In the genomic region with DNA sequence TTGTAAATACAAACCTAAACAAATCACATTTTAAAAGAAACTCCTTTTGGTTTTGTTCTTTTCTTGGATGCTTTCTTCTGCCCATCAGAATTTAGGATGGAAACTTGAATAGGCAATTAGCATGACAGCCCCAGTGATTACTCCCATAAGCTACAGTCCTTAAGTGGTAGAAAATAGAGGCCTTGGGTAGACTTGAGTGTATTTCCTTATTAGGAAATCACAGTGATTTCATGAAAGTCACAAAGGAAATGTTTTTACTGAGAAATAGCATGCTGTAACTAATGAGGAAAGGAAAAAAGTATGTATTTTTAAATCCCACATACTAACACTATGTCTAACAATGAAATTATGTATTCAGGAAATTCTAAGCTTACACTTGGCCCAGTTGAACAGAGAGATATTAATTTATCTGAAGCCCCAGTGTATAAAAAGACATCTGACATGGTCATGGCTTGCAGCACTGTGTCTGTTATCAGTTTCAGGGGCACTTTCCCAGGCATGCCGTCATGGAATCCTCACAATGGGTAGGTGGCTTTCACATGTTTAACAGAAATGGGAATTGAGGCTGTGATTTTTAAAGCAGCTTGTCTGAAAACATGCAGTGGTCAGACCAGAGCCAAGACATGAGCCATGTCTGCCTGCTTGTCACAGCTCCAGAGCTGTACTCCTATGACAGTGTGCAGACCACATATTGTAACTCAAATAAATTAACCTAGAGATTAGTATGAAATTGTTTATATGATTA, we compare ENCODE assay signal across 21 cellular contexts.
DNase-seq lines count a peak whose midpoint lies in the region; ATAC-seq and TF ChIP-seq lines count a peak whose summit lies in the region.
"Had no signal": no experiment of that assay in that cellular context is flagged by ENCODE, and none has a peak within 500 bp of the region (broad histone marks: within the 10 kb centered on the region; RNA-seq: fewer than 3 reads in every experiment).

No MANE protein-coding gene starts in this region.

- H3K4me1 Mint-ChIP-seq in stimulated activated effector memory CD8-positive, alpha-beta T cell treated with anti-CD3 and anti-CD28 coated beads, Interleukin-12 subunit alpha, Interleukin-12 subunit beta, amount 100 ng/mL, for 72 hours: peaks cover 4% of the 10 kb centered on the region
- H3K4me1 Mint-ChIP-seq: neural progenitor cell; stimulated activated memory B cell treated with anti-CD40 and anti-IgM and Interleukin-4, amounts not matched to agents 10 μg/mL and 1 μg/mL and 100 μg/mL, for 72 hours had no signal

- no peaks in the 10 kb centered on the region for H3K36me3 ChIP-seq in hepatocyte (replicated peaks; ENCODE audit: insufficient read depth, low read depth)
- H3K36me3 ChIP-seq: esophagus muscularis mucosa, neural progenitor cell, vagina had no signal

- no peak overlapping the region for H3K4me3 Mint-ChIP-seq in stimulated activated effector memory CD8-positive, alpha-beta T cell treated with anti-CD3 and anti-CD28 coated beads, Interleukin-12 subunit alpha, Interleukin-12 subunit beta, amount 100 ng/mL, for 72 hours
- H3K4me3 Mint-ChIP-seq: activated CD4-positive, alpha-beta T cell treated with anti-CD3 and anti-CD28 coated beads, Interleukin-2, amount 10 ng/mL, durations not matched to agents 7 days and 5 days; activated naive CD8-positive, alpha-beta T cell; dendritic cell treated with granulocyte-macrophage colony-stimulating factor and Interleukin-4, amounts not matched to agents 40 ng/mL and 50 ng/mL, for 4 days; neural progenitor cell; stimulated activated memory B cell treated with anti-CD40 and anti-IgM and Interleukin-4, amounts not matched to agents 10 μg/mL and 1 μg/mL and 100 μg/mL, for 72 hours had no signal

- no peaks in the 10 kb centered on the region for H4K20me1 ChIP-seq in hepatocyte (ENCODE audit: insufficient read depth, poor library complexity, severe bottlenecking)

- H3K27me3 ChIP-seq in hepatocyte: no peaks in the 10 kb centered on the region
- H3K27me3 ChIP-seq: esophagus muscularis mucosa, neural progenitor cell, vagina had no signal

- peak; percentile 49 for ATAC-seq in stimulated activated effector memory CD8-positive, alpha-beta T cell treated with anti-CD3 and anti-CD28 coated beads, Interleukin-12 subunit alpha, Interleukin-12 subunit beta, amount 100 ng/mL, for 72 hours
- ATAC-seq in GM19397 (IDR thresholded peaks at IDR 0.05; ENCODE audit: unreplicated experiment): no peak
- no peak for ATAC-seq in HG02610 (IDR thresholded peaks at IDR 0.05; ENCODE audit: unreplicated experiment)
- ATAC-seq: stimulated activated memory B cell treated with anti-CD40 and anti-IgM and Interleukin-4, amounts not matched to agents 10 μg/mL and 1 μg/mL and 100 μg/mL, for 72 hours had no signal

- no peak overlapping the region for H3K4me3 ChIP-seq in hepatocyte
- H3K4me3 ChIP-seq: esophagus muscularis mucosa, lung, neural progenitor cell, vagina had no signal

- no peaks in the 10 kb centered on the region for H3K9me3 ChIP-seq in hepatocyte (ENCODE audit: low read depth)
- H3K9me3 ChIP-seq: esophagus muscularis mucosa, vagina had no signal

- no peaks in the 10 kb centered on the region for H3K4me1 ChIP-seq in hepatocyte (ENCODE audit: insufficient read depth)
- H3K4me1 ChIP-seq: neural progenitor cell, vagina had no signal

- H3K4me2 ChIP-seq in hepatocyte: no peak overlapping the region
- H3K4me2 ChIP-seq: neural progenitor cell had no signal

- no peak for TF ChIP-seq CTCF in hepatocyte (IDR thresholded peaks at IDR 0.05; ENCODE audit: poor library complexity)

- no peaks in the 10 kb centered on the region for H3K9me3 Mint-ChIP-seq in stimulated activated effector memory CD8-positive, alpha-beta T cell treated with anti-CD3 and anti-CD28 coated beads, Interleukin-12 subunit alpha, Interleukin-12 subunit beta, amount 100 ng/mL, for 72 hours
- H3K9me3 Mint-ChIP-seq: dendritic cell treated with granulocyte-macrophage colony-stimulating factor and Interleukin-4, amounts not matched to agents 40 ng/mL and 50 ng/mL, for 4 days; stimulated activated memory B cell treated with anti-CD40 and anti-IgM and Interleukin-4, amounts not matched to agents 10 μg/mL and 1 μg/mL and 100 μg/mL, for 72 hours had no signal

- H2AFZ ChIP-seq in hepatocyte: no peak overlapping the region
- H2AFZ ChIP-seq: neural progenitor cell had no signal

- no peaks in the 10 kb centered on the region for H3K9me2 ChIP-seq in hepatocyte (replicated peaks; ENCODE audit: insufficient read depth)

- 50% methylated on average over 1 of the region's 1 CpG for whole genome bisulfite sequencing in hepatocyte (ENCODE audit: low lambda C conversion rate, missing lambda C conversion rate)

- H3K79me2 ChIP-seq in hepatocyte: no peaks in the 10 kb centered on the region

- DNase-seq in NCI-H2227 (lab: John Stamatoyannopoulos, UW; ENCODE audit: unreplicated experiment) (peak; percentile 64), astrocyte of the hippocampus (ENCODE audit: low read depth, low spot score) (peak; percentile 20), hepatocyte (ENCODE audit: low spot score) (no peak), NAMALWA (ENCODE audit: low spot score) (no peak)
- no peak for DNase-seq in stimulated activated effector memory CD8-positive, alpha-beta T cell treated with anti-CD3 and anti-CD28 coated beads, Interleukin-12 subunit alpha, Interleukin-12 subunit beta, amount 100 ng/mL, for 72 hours (ENCODE audit: low spot score in 2 of 2)
- DNase-seq: activated CD4-positive, alpha-beta T cell treated with anti-CD3 and anti-CD28 coated beads, Interleukin-2, amount 10 ng/mL, durations not matched to agents 7 days and 5 days; activated T-cell treated with anti-CD3 and anti-CD28 coated beads, Interleukin-2, amount 50 U/mL, for 1 hour; DMS79 treated with DMSO at 0.1 percent for 48 hours; MV-4-11; NCI-H2171; SIG-M5 had no signal

- no peaks in the 10 kb centered on the region for H3K36me3 Mint-ChIP-seq in stimulated activated effector memory CD8-positive, alpha-beta T cell treated with anti-CD3 and anti-CD28 coated beads, Interleukin-12 subunit alpha, Interleukin-12 subunit beta, amount 100 ng/mL, for 72 hours
- H3K36me3 Mint-ChIP-seq: activated naive CD8-positive, alpha-beta T cell; neural progenitor cell; stimulated activated memory B cell treated with anti-CD40 and anti-IgM and Interleukin-4, amounts not matched to agents 10 μg/mL and 1 μg/mL and 100 μg/mL, for 72 hours had no signal

- peak overlapping the region; percentile 11 for H3K27ac ChIP-seq in hepatocyte
- H3K27ac ChIP-seq: C4-2B, esophagus muscularis mucosa, neural progenitor cell, vagina had no signal

- H3K27ac Mint-ChIP-seq in stimulated activated effector memory CD8-positive, alpha-beta T cell treated with anti-CD3 and anti-CD28 coated beads, Interleukin-12 subunit alpha, Interleukin-12 subunit beta, amount 100 ng/mL, for 72 hours: no peak overlapping the region
- H3K27ac Mint-ChIP-seq: activated CD4-positive, alpha-beta T cell treated with anti-CD3 and anti-CD28 coated beads, Interleukin-2, amount 10 ng/mL, durations not matched to agents 7 days and 5 days; activated naive CD8-positive, alpha-beta T cell; dendritic cell treated with granulocyte-macrophage colony-stimulating factor and Interleukin-4, amounts not matched to agents 40 ng/mL and 50 ng/mL, for 4 days; neural progenitor cell; stimulated activated memory B cell treated with anti-CD40 and anti-IgM and Interleukin-4, amounts not matched to agents 10 μg/mL and 1 μg/mL and 100 μg/mL, for 72 hours had no signal

Comparison
In these comparisons a context has a peak if more than half of its experiments do, and no peak if none do; other contexts are left out.
1. DNase-seq: peak in NCI-H2227 (single experiment) and astrocyte of the hippocampus (single experiment); none in hepatocyte (single experiment), stimulated activated effector memory CD8-positive, alpha-beta T cell treated with anti-CD3 and anti-CD28 coated beads, Interleukin-12 subunit alpha, Interleukin-12 subunit beta, amount 100 ng/mL, for 72 hours (0 of 2) and NAMALWA (single experiment).